Comparison of ENCODE assay signal across 8 cellular contexts in the genomic region with DNA sequence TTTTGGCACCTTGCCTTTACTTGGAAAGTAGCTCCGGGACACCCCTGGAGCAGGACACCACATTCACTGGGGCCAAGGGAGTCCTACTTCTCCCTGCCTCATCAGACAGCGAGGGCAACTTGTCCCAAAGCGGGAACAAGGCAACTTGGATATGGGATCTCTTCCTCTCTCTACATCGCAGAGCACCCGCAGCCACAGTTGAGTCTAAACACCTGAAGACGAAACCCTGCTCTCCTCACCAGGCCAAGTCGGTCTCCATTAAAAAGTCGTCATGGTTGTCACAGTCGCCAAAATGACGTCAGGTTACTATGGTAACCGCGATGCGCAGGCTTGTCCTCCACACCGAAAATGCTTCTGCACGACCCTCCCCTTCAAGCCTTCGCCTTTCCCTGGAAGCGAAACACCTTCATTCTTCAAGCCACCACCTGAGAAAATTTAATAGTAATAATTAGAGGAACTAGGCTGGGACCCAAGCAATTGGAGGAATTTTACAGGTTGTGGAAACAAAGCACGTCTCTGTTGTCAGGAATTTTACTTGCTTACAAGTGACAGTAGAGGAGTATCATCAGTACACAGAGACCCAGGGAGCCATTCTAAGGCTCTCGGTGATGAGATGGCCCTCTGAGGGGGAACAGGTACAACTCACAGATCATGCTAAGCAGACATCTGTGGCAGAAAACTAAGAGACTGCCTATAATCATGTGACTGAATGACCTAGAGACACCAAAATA. TPM values are rescaled to one million over a fixed set of nuclear protein-coding genes. Genes with fewer than 3 reads are reported as not detected.
DNase-seq lines count a peak whose midpoint lies in the region; ATAC-seq, FAIRE-seq and TF ChIP-seq lines count a peak whose summit lies in the region.

No MANE protein-coding gene starts in this region.

- H3K4me1 ChIP-seq in HEK293 (ENCODE audit: control insufficient read depth, insufficient read depth, low read length) (no peaks in the 10 kb centered on the region), parathyroid adenoma (no peaks in the 10 kb centered on the region), transverse colon (no peaks in the 10 kb centered on the region)

- H3K4me1 Mint-ChIP-seq in activated T-cell treated with anti-CD3 and anti-CD28 coated beads, Interleukin-2, amount 50 U/mL, for 72 hours (ENCODE audit: low read depth), result peaks cover 5% of the 10 kb centered on the region

- peak overlapping the region; percentile 74 for H3K27ac Mint-ChIP-seq in activated T-cell treated with anti-CD3 and anti-CD28 coated beads, Interleukin-2, amount 50 U/mL, for 72 hours

- H3K9ac ChIP-seq in parathyroid adenoma, result no peak overlapping the region

- no peak overlapping the region for H3K4me2 ChIP-seq in parathyroid adenoma (ENCODE audit: low read length)

- no peaks in the 10 kb centered on the region for H3K27me3 ChIP-seq in parathyroid adenoma (ENCODE audit: control insufficient read depth, insufficient read depth, low read length)
- no peaks in the 10 kb centered on the region for H3K27me3 ChIP-seq in transverse colon

- in situ Hi-C loops in transverse colon (cut with MboI; ENCODE audit: low pct_ligation_motif_present in 1 of 4, low pct_unique_long_range_greater_than_20kb in 1 of 4, low sequenced_read_pairs in 3 of 4), result no loop called here

- peak; percentile 24 for DNase-seq in GM12891 (ENCODE audit: insufficient read length, low spot score)
- peak; percentile 46 for DNase-seq in NCI-H2171 (lab: John Stamatoyannopoulos, UW)
- peak; percentile 67 to 68 for DNase-seq in activated T-cell treated with anti-CD3 and anti-CD28 coated beads, Interleukin-2, amount 50 U/mL, for 72 hours
- peak in 1 of 2 donors; percentile 77 for DNase-seq in foreskin fibroblast
- peak; percentile 24 for DNase-seq in transverse colon
- DNase-seq in NCI-H1092 treated with DMSO at 0.1 percent for 48 hours (lab: John Stamatoyannopoulos, UW), result no peak

- peaks cover 2% of the 10 kb centered on the region for H3K79me2 ChIP-seq in parathyroid adenoma

- no peak for TF ChIP-seq CTCF in HEK293 (tag by site-specific recombination; IDR thresholded peaks at IDR 0.05)
- TF ChIP-seq CTCF in foreskin fibroblast (IDR thresholded peaks at IDR 0.05; ENCODE audit: low read depth, low read length), result no peak
- TF ChIP-seq CTCF in parathyroid adenoma (IDR thresholded peaks at IDR 0.05), result no peak
- TF ChIP-seq CTCF in transverse colon (IDR thresholded peaks at IDR 0.05), result no peak

- H3K9me3 Mint-ChIP-seq in activated T-cell treated with anti-CD3 and anti-CD28 coated beads, Interleukin-2, amount 50 U/mL, for 72 hours, result no peaks in the 10 kb centered on the region

- H3K4me3 Mint-ChIP-seq in activated T-cell treated with anti-CD3 and anti-CD28 coated beads, Interleukin-2, amount 50 U/mL, for 72 hours, result peak overlapping the region; percentile 82 to 84

- FAIRE-seq in GM12891 (lab: Jason Lieb, UNC), result peak; percentile 98

- peak overlapping the region; percentile 95 for H2AFZ ChIP-seq in parathyroid adenoma

- H3K27ac ChIP-seq in HEK293 (ENCODE audit: extremely low read depth, low read depth, low read length) (no peak overlapping the region), parathyroid adenoma (peak overlapping the region; percentile 74), transverse colon (no peak overlapping the region)

- intact Hi-C loops in transverse colon (cut with DNase I; ENCODE audit: low total_unique reads), result no loop called here

- peak; percentile 83 to 88 for ATAC-seq in activated T-cell treated with anti-CD3 and anti-CD28 coated beads, Interleukin-2, amount 50 U/mL, for 72 hours (replicated peaks in 1 of 2)

- H3K27me3 Mint-ChIP-seq in activated T-cell treated with anti-CD3 and anti-CD28 coated beads, Interleukin-2, amount 50 U/mL, for 72 hours (ENCODE audit: low read depth), result peaks cover 33% of the 10 kb centered on the region

- H3K36me3 ChIP-seq in HEK293 (ENCODE audit: control insufficient read depth in 2 of 2, insufficient read depth in 1 of 2, low read length in 2 of 2), result no peaks in the 10 kb centered on the region
- no peaks in the 10 kb centered on the region for H3K36me3 ChIP-seq in parathyroid adenoma (ENCODE audit: control insufficient read depth, insufficient read depth, low read length)
- H3K36me3 ChIP-seq in transverse colon, result no peaks in the 10 kb centered on the region

- POLR2A ChIA-PET in HEK293 (lab: Yijun Ruan, JAX), result no interaction called here

- CTCF ChIA-PET in HEK293 (lab: Yijun Ruan, JAX), result interaction anchor here (0.6 kb wide), 2 partner anchors 44 to 290 kb away, joined by 3 read pairs; no protein-coding TSS in a partner anchor

- TF ChIP-seq POLR2A in GM12891 (IDR thresholded peaks at IDR 0.05; ENCODE audit: low read depth, low read length) (peak; percentile 61), transverse colon (IDR thresholded peaks at IDR 0.05) (no peak)

- WGBS in transverse colon (ENCODE audit: low coverage in 1 of 2), 2 donors, result 24% methylated on average over 19 of the region's 19 CpGs; no CpG with 5 or more reads in 1 of the 2 donors

- H3K4me3 ChIP-seq in HEK293 (ENCODE audit: low read depth, low read length) (peak overlapping the region; percentile 46), foreskin fibroblast (ENCODE audit: low read depth in 1 of 2, low read length in 2 of 2) (peak overlapping the region; percentile 46 to 47), parathyroid adenoma (ENCODE audit: low read depth, low read length) (no peak overlapping the region), transverse colon (peak overlapping the region in 3 of 4 donors; percentile 9 to 42 (median 20))

- no peak for TF ChIP-seq EP300 in transverse colon (IDR thresholded peaks at IDR 0.05; ENCODE audit: low read depth)

- H3K9me3 ChIP-seq in HEK293 (ENCODE audit: control insufficient read depth, insufficient read depth, low read depth, low read length) (no peaks in the 10 kb centered on the region), parathyroid adenoma (ENCODE audit: control insufficient read depth, low read length) (no peaks in the 10 kb centered on the region), transverse colon (no peaks in the 10 kb centered on the region)

- peaks cover 0 to 2% of the 10 kb centered on the region in 2 donors for H3K36me3 Mint-ChIP-seq in activated T-cell treated with anti-CD3 and anti-CD28 coated beads, Interleukin-2, amount 50 U/mL, for 72 hours (ENCODE audit: insufficient read depth in 2 of 2)

TF ChIP-seq in GM12891, 5 proteins besides CTCF, POLR2A, EP300 and RAD21:
- TF ChIP-seq POU2F2 (IDR thresholded peaks at IDR 0.05; ENCODE audit: low read depth, low read length), result no peak
- TF ChIP-seq TAF1 (IDR thresholded peaks at IDR 0.05; ENCODE audit: low read depth, low read length), result peak; percentile 16; the same call in 1 of the 2 replicates
- TF ChIP-seq POLR2AphosphoS5 (IDR thresholded peaks at IDR 0.05; ENCODE audit: low read depth, low read length), result 0 out of 2 replicates have a peak, but pooled peaks have one; percentile 56
- no peak for TF ChIP-seq SPI1 (IDR thresholded peaks at IDR 0.05; ENCODE audit: low read depth, low read length)

TF ChIP-seq in HEK293, 187 proteins besides CTCF, POLR2A, EP300 and RAD21 (continues in another document):
- TF ChIP-seq ZNF677 (tag by site-specific recombination; IDR thresholded peaks at IDR 0.05) (no peak), ZNF214 (tag by site-specific recombination; IDR thresholded peaks at IDR 0.05; ENCODE audit: borderline replicate concordance) (no peak), SP7 (tag by site-specific recombination; IDR thresholded peaks at IDR 0.05) (0 out of 2 replicates have a peak, but pooled peaks have one; percentile 30)
- TF ChIP-seq, protein P1, sequence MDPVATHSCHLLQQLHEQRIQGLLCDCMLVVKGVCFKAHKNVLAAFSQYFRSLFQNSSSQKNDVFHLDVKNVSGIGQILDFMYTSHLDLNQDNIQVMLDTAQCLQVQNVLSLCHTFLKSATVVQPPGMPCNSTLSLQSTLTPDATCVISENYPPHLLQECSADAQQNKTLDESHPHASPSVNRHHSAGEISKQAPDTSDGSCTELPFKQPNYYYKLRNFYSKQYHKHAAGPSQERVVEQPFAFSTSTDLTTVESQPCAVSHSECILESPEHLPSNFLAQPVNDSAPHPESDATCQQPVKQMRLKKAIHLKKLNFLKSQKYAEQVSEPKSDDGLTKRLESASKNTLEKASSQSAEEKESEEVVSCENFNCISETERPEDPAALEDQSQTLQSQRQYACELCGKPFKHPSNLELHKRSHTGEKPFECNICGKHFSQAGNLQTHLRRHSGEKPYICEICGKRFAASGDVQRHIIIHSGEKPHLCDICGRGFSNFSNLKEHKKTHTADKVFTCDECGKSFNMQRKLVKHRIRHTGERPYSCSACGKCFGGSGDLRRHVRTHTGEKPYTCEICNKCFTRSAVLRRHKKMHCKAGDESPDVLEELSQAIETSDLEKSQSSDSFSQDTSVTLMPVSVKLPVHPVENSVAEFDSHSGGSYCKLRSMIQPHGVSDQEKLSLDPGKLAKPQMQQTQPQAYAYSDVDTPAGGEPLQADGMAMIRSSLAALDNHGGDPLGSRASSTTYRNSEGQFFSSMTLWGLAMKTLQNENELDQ (tag by site-specific recombination; IDR thresholded peaks at IDR 0.05; ENCODE audit: low read depth), result no peak

RNA-seq across cellular contexts. Expression of gene TCEAL4, which starts 30.5 kb away (rescaled TPM):
- 39.1 TPM for polyA plus RNA-seq in GM12891 (2012; ENCODE audit: low read depth, missing spikeins)
- 10 to 100 TPM; 12.9 to 17.7 TPM for total RNA-seq in activated T-cell treated with anti-CD3 and anti-CD28 coated beads, Interleukin-2, amount 50 U/mL, for 72 hours
- total RNA-seq in transverse colon, result 100 to 1,000 TPM in 1 of 4 donors, 10 to 100 TPM in 3; 25.5 to 118 (median 55.6) TPM

RNA-seq across cellular contexts. Expression of gene RAB40A, which starts 35.6 kb away (rescaled TPM):
- polyA plus RNA-seq in GM12891 (2012; ENCODE audit: low read depth, missing spikeins), result 0.39 TPM
- under 1 TPM; 0.21 to 0.36 TPM for total RNA-seq in activated T-cell treated with anti-CD3 and anti-CD28 coated beads, Interleukin-2, amount 50 U/mL, for 72 hours
- total RNA-seq in transverse colon, result 1 to 10 TPM in 1 of 4 donors, under 1 TPM in 1, not detected in 2; 0.55 to 1.4 TPM

RNA-seq across cellular contexts. Expression of gene TCEAL3, which starts 52.9 kb away (rescaled TPM):
- polyA plus RNA-seq in GM12891 (2012; ENCODE audit: low read depth, missing spikeins), result 15.3 TPM
- 1 to 10 TPM; 5.9 to 6.5 TPM for total RNA-seq in activated T-cell treated with anti-CD3 and anti-CD28 coated beads, Interleukin-2, amount 50 U/mL, for 72 hours
- total RNA-seq in transverse colon, result 10 to 100 TPM in 2 of 4 donors, 1 to 10 TPM in 2; 3.4 to 16.7 (median 12.4) TPM
